In genomic region chr16:10965440-10966039, GRCh38 we compare ENCODE assay signal across 9 cellular contexts. TPM values are rescaled to one million over a fixed set of nuclear protein-coding genes. Genes with fewer than 3 reads are reported as not detected.
DNase-seq lines count a peak whose midpoint lies in the region; ATAC-seq and TF ChIP-seq lines count a peak whose summit lies in the region.
"Had no signal": no experiment of that assay in that cellular context is flagged by ENCODE, and none has a peak within 500 bp of the region (broad histone marks: within the 10 kb centered on the region; RNA-seq: fewer than 3 reads in every experiment).

No MANE protein-coding gene starts in this region.

- no peak for TF ChIP-seq CTCF in GM10266 (IDR thresholded peaks at IDR 0.05; ENCODE audit: control insufficient read depth, insufficient read depth, low read depth, missing control alignments)
- no peak for TF ChIP-seq CTCF in PC-9 (conservative IDR thresholded peaks at IDR 0.05)

- no peaks in the 10 kb centered on the region for H3K27me3 ChIP-seq in PC-9 (ENCODE audit: insufficient read depth, low read depth)

- CTCF ChIA-PET in PC-9 (lab: Charles Lee) = interaction anchor here (0.6 to 1.6 kb wide), 3 partner anchors 441 to 916 kb away, joined by 3 to 5 read pairs (median 4); no protein-coding TSS in a partner anchor

- H3K9me2 ChIP-seq in PC-9 (ENCODE audit: insufficient read depth) = no peaks in the 10 kb centered on the region

- no peaks in the 10 kb centered on the region for H3K4me1 ChIP-seq in PC-9 (replicated peaks; ENCODE audit: insufficient read depth)

- no peaks in the 10 kb centered on the region; the same call in 1 of the 2 replicates for H3F3A ChIP-seq in PC-9 (ENCODE audit: insufficient read depth, low read depth)

- no peak overlapping the region for H3K27ac ChIP-seq in PC-9

- no peak overlapping the region for H2AFZ ChIP-seq in PC-9

- intact Hi-C loops in PC-9 (cut with micrococcal nuclease; ENCODE audit: unreplicated experiment) = no loop called here

- ATAC-seq in HG02973 (IDR thresholded peaks at IDR 0.05; ENCODE audit: unreplicated experiment) = peak; percentile 63
- ATAC-seq: WTC11 had no signal

- DNase-seq in GM10266 (ENCODE audit: extremely low spot score) (peak; percentile 67), DMS153 treated with DMSO at 0.1 percent for 48 hours (lab: John Stamatoyannopoulos, UW; ENCODE audit: unreplicated experiment) (no peak), GM19240 (ENCODE audit: insufficient read length, low spot score) (no peak), GOT3 (lab: John Stamatoyannopoulos, UW) (no peak), PC-9 (no peak)
- peak; percentile 49 for DNase-seq in activated CD4-positive, CD25-positive, alpha-beta regulatory T cell treated with anti-CD3 and anti-CD28 coated beads, Interleukin-2, amount 50 U/mL, for 72 hours

- no peaks in the 10 kb centered on the region for H3K79me2 ChIP-seq in PC-9 (ENCODE audit: low read depth)

- no peaks in the 10 kb centered on the region; the same call in 1 of the 2 replicates for H3K36me3 ChIP-seq in PC-9 (ENCODE audit: low read depth)

- H3K9me3 ChIP-seq in PC-9 (ENCODE audit: insufficient read depth, low read depth) = no peaks in the 10 kb centered on the region

- POLR2A ChIA-PET in PC-9 (lab: Charles Lee; ENCODE audit: unreplicated experiment) = no interaction called here

- H3K4me2 ChIP-seq in PC-9 = no peak overlapping the region

- H4K20me1 ChIP-seq in PC-9 (ENCODE audit: insufficient read depth) = no peaks in the 10 kb centered on the region

- BruUV-seq in PC-9 (replicated peaks; lab: Mats Ljungman, UMichigan) = no TSS peak

- H3K4me3 ChIP-seq in PC-9 = no peak overlapping the region

- peak; percentile 21 for TF ChIP-seq POLR2A in GM19099 (IDR thresholded peaks at IDR 0.05; ENCODE audit: extremely low read depth, insufficient read length, low read depth)

RNA-seq across cellular contexts. Expression of gene CLEC16A, which starts 21.2 kb away (rescaled TPM):
- 34.9 and 45.0 TPM in 2 replicates for total RNA-seq in PC-9 (2021)

RNA-seq across cellular contexts. Expression of gene DEXI, which starts 23.3 kb away (rescaled TPM):
- 33.1 and 42.4 TPM in 2 replicates for total RNA-seq in PC-9 (2021)

Comparison
In these comparisons a context has a peak if more than half of its experiments do, and no peak if none do; other contexts are left out.
1. DNase-seq: peak in GM10266 (single experiment) and activated CD4-positive, CD25-positive, alpha-beta regulatory T cell treated with anti-CD3 and anti-CD28 coated beads, Interleukin-2, amount 50 U/mL, for 72 hours (single experiment); none in DMS153 treated with DMSO at 0.1 percent for 48 hours (single experiment), GM19240 (single experiment), GOT3 (single experiment) and PC-9 (0 of 2).